Comparison of ENCODE assay signal across 12 cellular contexts in the genomic region with DNA sequence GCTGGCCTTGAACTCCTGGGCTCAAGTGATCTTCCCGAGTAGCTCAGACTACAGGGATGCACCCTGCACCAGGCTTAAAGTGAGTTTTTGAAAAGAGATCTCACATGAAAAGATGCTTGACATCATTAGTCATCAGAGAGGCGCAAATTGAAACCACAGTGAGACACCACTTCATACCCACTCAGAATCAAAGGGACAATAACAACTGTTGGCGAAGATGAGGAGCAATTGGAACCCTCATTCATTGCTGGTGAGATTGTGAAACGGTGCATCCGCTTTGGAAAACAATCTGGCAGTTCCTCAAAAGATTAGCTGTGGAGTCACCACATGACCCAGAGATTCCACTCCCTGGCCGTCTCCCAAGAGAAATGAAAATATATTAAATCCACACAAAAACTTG.
DNase-seq lines count a peak whose midpoint lies in the region; ATAC-seq, FAIRE-seq and TF ChIP-seq lines count a peak whose summit lies in the region.
"Had no signal": no experiment of that assay in that cellular context is flagged by ENCODE, and none has a peak within 500 bp of the region (broad histone marks: within the 10 kb centered on the region; RNA-seq: fewer than 3 reads in every experiment).

No MANE protein-coding gene starts in this region.

- H2AFZ ChIP-seq in endothelial cell of umbilical vein (ENCODE audit: low read depth, low read length): no peak overlapping the region

- no peak for DNase-seq in activated CD4-positive, alpha-beta T cell treated with anti-CD3 and anti-CD28 coated beads for 36 hours
- no peak for DNase-seq in activated CD4-positive, alpha-beta T cell treated with anti-CD3 and anti-CD28 coated beads for 4 hours
- peak; percentile 72 for DNase-seq in NCI-H2196 (lab: John Stamatoyannopoulos, UW; ENCODE audit: unreplicated experiment)
- peak; percentile 59 for DNase-seq in endothelial cell of umbilical vein (ENCODE audit: low read depth, low spot score)
- DNase-seq in skeletal muscle cell (ENCODE audit: low read depth): peak; percentile 32
- DNase-seq in head of caudate nucleus: no peak
- DNase-seq in NCI-H187 treated with DMSO at 0.1 percent for 48 hours (lab: John Stamatoyannopoulos, UW): no peak
- DNase-seq in stomach: no peak
- DNase-seq: activated CD8-positive, alpha-beta memory T cell treated with anti-CD3 and anti-CD28 coated beads, Interleukin-2, amount 50 U/mL, for 48 hours; cortex of kidney; nucleus accumbens; SW 1271 had no signal

- H3K9me3 ChIP-seq in endothelial cell of umbilical vein (replicated peaks; ENCODE audit: control insufficient read depth, insufficient read depth, low read length): no peaks in the 10 kb centered on the region
- no peaks in the 10 kb centered on the region for H3K9me3 ChIP-seq in stomach

- H3K4me2 ChIP-seq in endothelial cell of umbilical vein (ENCODE audit: insufficient read depth, low read length): no peak overlapping the region

- H3K9me3 Mint-ChIP-seq in activated CD4-positive, alpha-beta T cell treated with anti-CD3 and anti-CD28 coated beads for 36 hours (ENCODE audit: low read depth): no peaks in the 10 kb centered on the region

- no peak overlapping the region for H3K4me3 Mint-ChIP-seq in activated CD4-positive, alpha-beta T cell treated with anti-CD3 and anti-CD28 coated beads for 36 hours

- TF ChIP-seq POLR2A in endothelial cell of umbilical vein (IDR thresholded peaks at IDR 0.05; ENCODE audit: low read depth, low read length): no peak
- TF ChIP-seq POLR2A in stomach (IDR thresholded peaks at IDR 0.05): no peak

- no peaks in the 10 kb centered on the region for H3K79me2 ChIP-seq in endothelial cell of umbilical vein (ENCODE audit: control insufficient read depth, insufficient read depth, low read length)

- H3K9ac ChIP-seq in endothelial cell of umbilical vein (replicated peaks; ENCODE audit: extremely low read depth, insufficient read depth, low read length): no peak overlapping the region

- no peaks in the 10 kb centered on the region for H3K27me3 Mint-ChIP-seq in activated CD4-positive, alpha-beta T cell treated with anti-CD3 and anti-CD28 coated beads for 36 hours

- intact Hi-C loops in activated CD4-positive, alpha-beta T cell treated with anti-CD3 and anti-CD28 coated beads for 36 hours (cut with DNase I, micrococcal nuclease): loop anchor here in 1 of 2 experiments (10.0 kb wide), 1 partner anchor 1639 kb away; no protein-coding TSS in a partner anchor
- intact Hi-C loops in endothelial cell of umbilical vein (cut with micrococcal nuclease) (no loop called here), head of caudate nucleus (cut with DNase I) (no loop called here), stomach (cut with DNase I; ENCODE audit: low total_unique reads) (loop anchor here (10.0 kb wide), 1 partner anchor 519 kb away; no protein-coding TSS in a partner anchor)

- ATAC-seq in activated CD4-positive, alpha-beta T cell treated with anti-CD3 and anti-CD28 coated beads for 36 hours: peak; percentile 44

- H3K4me3 ChIP-seq in endothelial cell of umbilical vein (replicated peaks in 1 of 3; ENCODE audit: insufficient read depth in 1 of 3, low read depth in 1 of 3, low read length in 3 of 3): no peak overlapping the region
- no peak overlapping the region for H3K4me3 ChIP-seq in skeletal muscle cell (ENCODE audit: low read depth, low read length)
- no peak overlapping the region for H3K4me3 ChIP-seq in stomach

- BruUV-seq in endothelial cell of umbilical vein (replicated peaks; lab: Mats Ljungman, UMichigan): no TSS peak

- no peaks in the 10 kb centered on the region for H4K20me1 ChIP-seq in endothelial cell of umbilical vein (replicated peaks; ENCODE audit: control insufficient read depth, extremely low read depth, insufficient read depth, low read length)

- dilution Hi-C loops in endothelial cell of umbilical vein (cut with MboI; ENCODE audit: extremely low pct_ligation_motif_present, low sequenced_read_pairs): no loop called here

- H3K4me1 Mint-ChIP-seq in activated CD4-positive, alpha-beta T cell treated with anti-CD3 and anti-CD28 coated beads for 36 hours: peaks cover 24% of the 10 kb centered on the region

- FAIRE-seq in endothelial cell of umbilical vein (lab: Jason Lieb, UNC): no peak

- H3K36me3 ChIP-seq in endothelial cell of umbilical vein (ENCODE audit: control insufficient read depth in 2 of 2, extremely low read depth in 1 of 2, insufficient read depth in 2 of 2, low read length in 2 of 2) (no peaks in the 10 kb centered on the region), stomach (no peaks in the 10 kb centered on the region)

- no peak for TF ChIP-seq CTCF in endothelial cell of umbilical vein (IDR thresholded peaks at IDR 0.05; ENCODE audit: extremely low read depth in 1 of 2, insufficient read depth in 1 of 2, low read depth in 1 of 2, low read length in 2 of 2)
- TF ChIP-seq CTCF in stomach (IDR thresholded peaks at IDR 0.05): no peak

- TF ChIP-seq EP300 in stomach (IDR thresholded peaks at IDR 0.05): no peak

- H3K27ac Mint-ChIP-seq in activated CD4-positive, alpha-beta T cell treated with anti-CD3 and anti-CD28 coated beads for 36 hours: no peak overlapping the region

- peaks cover 0 to 3% of the 10 kb centered on the region in 2 experiments for H3K27me3 ChIP-seq in endothelial cell of umbilical vein (ENCODE audit: control insufficient read depth in 2 of 2, insufficient read depth in 2 of 2, low read length in 2 of 2)
- H3K27me3 ChIP-seq in stomach: no peaks in the 10 kb centered on the region

- H3K4me1 ChIP-seq in endothelial cell of umbilical vein (ENCODE audit: control insufficient read depth, extremely low read depth, insufficient read depth, low read length) (peaks cover 8% of the 10 kb centered on the region), stomach (peaks cover 0 to 14% (median 5%) of the 10 kb centered on the region in 4 donors)

- WGBS in stomach, 5 donors: 40 to 52% (median 47%) methylated on average over 6 of the region's 6 CpGs

- no peaks in the 10 kb centered on the region for H3K36me3 Mint-ChIP-seq in activated CD4-positive, alpha-beta T cell treated with anti-CD3 and anti-CD28 coated beads for 36 hours (ENCODE audit: low read depth)

- no peaks in the 10 kb centered on the region for H3K9me1 ChIP-seq in endothelial cell of umbilical vein (replicated peaks; ENCODE audit: control insufficient read depth, extremely low read depth, insufficient read depth, low read length)

- CTCF ChIA-PET in activated CD4-positive, alpha-beta T cell treated with anti-CD3 and anti-CD28 coated beads for 36 hours (lab: Charles Lee): interaction anchor here (0.6 to 0.8 kb wide), 2 partner anchors 105 to 1045 kb away, joined by 3 read pairs; no protein-coding TSS in a partner anchor
- CTCF ChIA-PET in endothelial cell of umbilical vein (lab: Charles Lee): interaction anchor here (0.5 to 1.2 kb wide), 2 partner anchors 33 to 642 kb away, joined by 3 read pairs; no protein-coding TSS in a partner anchor

- H3K27ac ChIP-seq in endothelial cell of umbilical vein (ENCODE audit: insufficient read depth, low read depth, low read length) (no peak overlapping the region), stomach (no peak overlapping the region)

- POLR2A ChIA-PET in activated CD4-positive, alpha-beta T cell treated with anti-CD3 and anti-CD28 coated beads for 36 hours (lab: Charles Lee): interaction anchor here (0.6 kb wide), 1 partner anchor 442 kb away, joined by 4 read pairs; no protein-coding TSS in a partner anchor
- POLR2A ChIA-PET in endothelial cell of umbilical vein (lab: Charles Lee): interaction anchor here (0.7 kb wide), 1 partner anchor 585 kb away, joined by 3 read pairs; no protein-coding TSS in a partner anchor

TF ChIP-seq in endothelial cell of umbilical vein, 7 proteins besides CTCF, POLR2A, EP300 and RAD21:
- TF ChIP-seq, protein P1, sequence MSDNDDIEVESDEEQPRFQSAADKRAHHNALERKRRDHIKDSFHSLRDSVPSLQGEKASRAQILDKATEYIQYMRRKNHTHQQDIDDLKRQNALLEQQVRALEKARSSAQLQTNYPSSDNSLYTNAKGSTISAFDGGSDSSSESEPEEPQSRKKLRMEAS (IDR thresholded peaks at IDR 0.05; ENCODE audit: insufficient read depth, insufficient read length): no peak

Comparison
In these comparisons a context has a peak if more than half of its experiments do, and no peak if none do; other contexts are left out.
1. DNase-seq: peak in NCI-H2196 (single experiment), endothelial cell of umbilical vein (single experiment) and skeletal muscle cell (single experiment); none in activated CD4-positive, alpha-beta T cell treated with anti-CD3 and anti-CD28 coated beads for 36 hours (single experiment), activated CD4-positive, alpha-beta T cell treated with anti-CD3 and anti-CD28 coated beads for 4 hours (0 of 2), head of caudate nucleus (0 of 42), NCI-H187 treated with DMSO at 0.1 percent for 48 hours (single experiment) and stomach (single experiment).